In the genomic region with DNA sequence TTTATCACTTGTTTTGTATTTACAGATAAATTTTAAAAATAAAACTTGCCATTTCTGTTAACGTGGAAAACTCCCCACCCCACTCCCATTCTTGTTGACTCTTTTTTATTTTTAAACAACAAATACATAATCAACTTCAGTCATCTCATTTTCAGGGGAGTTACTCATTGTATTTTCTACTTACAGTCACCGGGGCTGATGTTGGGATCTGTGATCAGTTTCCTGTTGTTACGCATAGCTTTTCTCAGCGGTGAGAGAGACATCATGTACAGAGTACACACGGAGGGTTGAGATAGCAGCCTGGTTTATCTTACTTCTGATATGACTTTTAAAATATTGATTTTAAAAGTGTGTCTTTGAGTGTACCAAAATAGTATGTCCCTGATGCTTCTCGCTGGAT, we compare ENCODE assay signal across 8 cellular contexts.
DNase-seq lines count a peak whose midpoint lies in the region; ATAC-seq and TF ChIP-seq lines count a peak whose summit lies in the region.
"Not testable (repeated sequence)": the region's sequence is repeated elsewhere in the genome, so short reads cannot be mapped to it uniquely, and the experiment has no call there.

No MANE protein-coding gene starts in this region.

- H3K4me3 Mint-ChIP-seq in activated CD8-positive, alpha-beta T cell treated with anti-CD3 and anti-CD28 coated beads, Interleukin-2, amount 10 ng/mL, durations not matched to agents 7 days and 5 days: peak overlapping the region; percentile 61
- peak overlapping the region; percentile 20 for H3K4me3 Mint-ChIP-seq in activated naive CD8-positive, alpha-beta T cell treated with anti-CD3 and anti-CD28 coated beads for 36 hours
- not testable (repeated sequence) for H3K4me3 Mint-ChIP-seq in endothelial cell (ENCODE audit: unreplicated experiment)
- peak overlapping the region in 5 of 8 donors; percentile 2 to 75 (median 37) for H3K4me3 Mint-ChIP-seq in naive B cell
- peak overlapping the region; percentile 1 to 50 for H3K4me3 Mint-ChIP-seq in stimulated activated naive B cell treated with anti-CD40 and anti-IgM and Interleukin-4, amounts not matched to agents 10 μg/mL and 1 μg/mL and 100 μg/mL, for 72 hours

- H3K4me2 ChIP-seq in SU-DHL-6 (ENCODE audit: low read depth, low read length, poor library complexity, severe bottlenecking): peak overlapping the region; percentile 57

- not testable (repeated sequence) for H3K27me3 Mint-ChIP-seq in activated CD8-positive, alpha-beta T cell treated with anti-CD3 and anti-CD28 coated beads, Interleukin-2, amount 10 ng/mL, durations not matched to agents 7 days and 5 days (ENCODE audit: low read depth); activated naive CD8-positive, alpha-beta T cell treated with anti-CD3 and anti-CD28 coated beads for 36 hours; endothelial cell (ENCODE audit: unreplicated experiment); naive B cell; stimulated activated naive B cell treated with anti-CD40 and anti-IgM and Interleukin-4, amounts not matched to agents 10 μg/mL and 1 μg/mL and 100 μg/mL, for 72 hours

- H3K27me3 ChIP-seq in ACC112 (ENCODE audit: insufficient read depth, low read length); SU-DHL-6 (ENCODE audit: low read length): not testable (repeated sequence)

- in situ Hi-C loops in KBM-7 (cut with MboI; ENCODE audit: low pct_unique_long_range_greater_than_20kb, low sequenced_read_pairs): not testable (repeated sequence)

- H3K4me1 Mint-ChIP-seq in activated CD8-positive, alpha-beta T cell treated with anti-CD3 and anti-CD28 coated beads, Interleukin-2, amount 10 ng/mL, durations not matched to agents 7 days and 5 days (ENCODE audit: low read depth): peaks cover 11% of the 10 kb centered on the region
- not testable (repeated sequence) for H3K4me1 Mint-ChIP-seq in activated naive CD8-positive, alpha-beta T cell treated with anti-CD3 and anti-CD28 coated beads for 36 hours; endothelial cell (ENCODE audit: unreplicated experiment); naive B cell; stimulated activated naive B cell treated with anti-CD40 and anti-IgM and Interleukin-4, amounts not matched to agents 10 μg/mL and 1 μg/mL and 100 μg/mL, for 72 hours

- not testable (repeated sequence) for H3K9me2 ChIP-seq in SU-DHL-6 (replicated peaks; ENCODE audit: insufficient read depth, low read length)

- H3K4me3 ChIP-seq in ACC112 (ENCODE audit: low read depth, low read length); SU-DHL-6 (ENCODE audit: insufficient read depth, low read length, poor library complexity, severe bottlenecking): not testable (repeated sequence)

- not testable (repeated sequence) for TF ChIP-seq CTCF in SU-DHL-6 (IDR thresholded peaks at IDR 0.05; ENCODE audit: insufficient read depth, low read length, poor library complexity, severe bottlenecking); endothelial cell (IDR thresholded peaks at IDR 0.05; ENCODE audit: unreplicated experiment)

- H3K79me2 ChIP-seq in ACC112 (ENCODE audit: control insufficient read depth, insufficient read depth, low read length, unreplicated experiment): peaks cover 25% of the 10 kb centered on the region
- not testable (repeated sequence) for H3K79me2 ChIP-seq in SU-DHL-6 (ENCODE audit: insufficient read depth, low read length)

- H3F3A ChIP-seq in SU-DHL-6 (ENCODE audit: insufficient read depth): not testable (repeated sequence)

- H3K9me3 Mint-ChIP-seq in activated CD8-positive, alpha-beta T cell treated with anti-CD3 and anti-CD28 coated beads, Interleukin-2, amount 10 ng/mL, durations not matched to agents 7 days and 5 days (ENCODE audit: insufficient read depth); activated naive CD8-positive, alpha-beta T cell treated with anti-CD3 and anti-CD28 coated beads for 36 hours; endothelial cell (ENCODE audit: unreplicated experiment); naive B cell; stimulated activated naive B cell treated with anti-CD40 and anti-IgM and Interleukin-4, amounts not matched to agents 10 μg/mL and 1 μg/mL and 100 μg/mL, for 72 hours: not testable (repeated sequence)

- not testable (repeated sequence) for H3K36me3 ChIP-seq in ACC112 (ENCODE audit: insufficient read depth, low read length); SU-DHL-6 (ENCODE audit: low read length)

- not testable (repeated sequence) for H3K36me3 Mint-ChIP-seq in activated CD8-positive, alpha-beta T cell treated with anti-CD3 and anti-CD28 coated beads, Interleukin-2, amount 10 ng/mL, durations not matched to agents 7 days and 5 days (ENCODE audit: low read depth); activated naive CD8-positive, alpha-beta T cell treated with anti-CD3 and anti-CD28 coated beads for 36 hours; endothelial cell (ENCODE audit: low read depth, unreplicated experiment); naive B cell; stimulated activated naive B cell treated with anti-CD40 and anti-IgM and Interleukin-4, amounts not matched to agents 10 μg/mL and 1 μg/mL and 100 μg/mL, for 72 hours

- H3K27ac ChIP-seq in ACC112 (ENCODE audit: low read depth, low read length): peak overlapping the region; percentile 45; the same call in 1 of the 2 replicates
- H3K27ac ChIP-seq in SU-DHL-6 (ENCODE audit: low read depth, low read length): peak overlapping the region; percentile 93

- POLR2A ChIA-PET in activated CD8-positive, alpha-beta T cell treated with anti-CD3 and anti-CD28 coated beads, Interleukin-2, amount 10 ng/mL, durations not matched to agents 7 days and 5 days (lab: Charles Lee): not testable (repeated sequence)

- peak; percentile 67 for ATAC-seq in activated CD8-positive, alpha-beta T cell treated with anti-CD3 and anti-CD28 coated beads, Interleukin-2, amount 10 ng/mL, durations not matched to agents 7 days and 5 days
- ATAC-seq in naive B cell (ENCODE audit: low read depth in 2 of 2): peak; percentile 25 to 27
- ATAC-seq in stimulated activated naive B cell treated with anti-CD40 and anti-IgM and Interleukin-4, amounts not matched to agents 10 μg/mL and 1 μg/mL and 100 μg/mL, for 72 hours (replicated peaks): not testable (repeated sequence)

- CTCF ChIA-PET in activated CD8-positive, alpha-beta T cell treated with anti-CD3 and anti-CD28 coated beads, Interleukin-2, amount 10 ng/mL, durations not matched to agents 7 days and 5 days (lab: Charles Lee): not testable (repeated sequence)

- not testable (repeated sequence) for H3K9me3 ChIP-seq in SU-DHL-6 (ENCODE audit: insufficient read depth, low read length)

- peak overlapping the region; percentile 52 for H3K9ac ChIP-seq in SU-DHL-6 (ENCODE audit: low read length)

- not testable (repeated sequence) for H2AFZ ChIP-seq in ACC112 (ENCODE audit: low read length, unreplicated experiment); SU-DHL-6 (ENCODE audit: low read depth, low read length, severe bottlenecking)

- H4K20me1 ChIP-seq in SU-DHL-6 (ENCODE audit: low read depth, low read length): not testable (repeated sequence)

- H3K27ac Mint-ChIP-seq in activated CD8-positive, alpha-beta T cell treated with anti-CD3 and anti-CD28 coated beads, Interleukin-2, amount 10 ng/mL, durations not matched to agents 7 days and 5 days: peak overlapping the region; percentile 93
- peak overlapping the region; percentile 75 for H3K27ac Mint-ChIP-seq in activated naive CD8-positive, alpha-beta T cell treated with anti-CD3 and anti-CD28 coated beads for 36 hours
- H3K27ac Mint-ChIP-seq in endothelial cell (ENCODE audit: unreplicated experiment): peak overlapping the region; percentile 80
- H3K27ac Mint-ChIP-seq in naive B cell: peak overlapping the region; percentile 29 to 95 (median 90)
- H3K27ac Mint-ChIP-seq in stimulated activated naive B cell treated with anti-CD40 and anti-IgM and Interleukin-4, amounts not matched to agents 10 μg/mL and 1 μg/mL and 100 μg/mL, for 72 hours: peak overlapping the region; percentile 83

- peak; percentile 29 for DNase-seq in KBM-7
- not testable (repeated sequence) for DNase-seq in activated CD8-positive, alpha-beta T cell treated with anti-CD3 and anti-CD28 coated beads, Interleukin-2, amount 10 ng/mL, durations not matched to agents 7 days and 5 days; activated naive CD8-positive, alpha-beta T cell treated with anti-CD3 and anti-CD28 coated beads for 36 hours; endothelial cell (ENCODE audit: low spot score); naive B cell; stimulated activated naive B cell treated with anti-CD40 and anti-IgM and Interleukin-4, amounts not matched to agents 10 μg/mL and 1 μg/mL and 100 μg/mL, for 72 hours

- peaks cover 15% of the 10 kb centered on the region for H3K4me1 ChIP-seq in ACC112 (ENCODE audit: control insufficient read depth, insufficient read depth, low read length, unreplicated experiment)
